33 cellular contexts compared by ENCODE assay signal in genomic region chr20:63541371-63541770, GRCh38. TPM values are rescaled to one million over a fixed set of nuclear protein-coding genes. Genes with fewer than 3 reads are reported as not detected.
"Had no signal": no experiment of that assay in that cellular context is flagged by ENCODE, and none has a peak within 500 bp of the region (broad histone marks: within the 10 kb centered on the region; RNA-seq: fewer than 3 reads in every experiment).

No MANE protein-coding gene starts in this region.

- H3K27me3 ChIP-seq: adrenal gland, MG63 had no signal

- ATAC-seq: activated CD8-positive, alpha-beta T cell treated with anti-CD3 and anti-CD28 coated beads for 36 hours; activated T-cell treated with anti-CD3 and anti-CD28 coated beads, Interleukin-2, amount 50 U/mL, for 72 hours; activated T-helper 17 cell treated with anti-CD3 and anti-CD28 coated beads, Interleukin-2, amount 50 U/mL, for 72 hours; PC-3 had no signal

- H3K4me3 Mint-ChIP-seq: activated CD4-positive, alpha-beta T cell treated with anti-CD3 and anti-CD28 coated beads, Interleukin-2, amount 10 ng/mL, durations not matched to agents 24 days and 14 days; activated CD8-positive, alpha-beta T cell treated with anti-CD3 and anti-CD28 coated beads for 36 hours; activated naive CD4-positive, alpha-beta T cell treated with anti-CD3 and anti-CD28 coated beads, Interleukin-2, amount 50 U/mL, for 24 hours; activated naive CD8-positive, alpha-beta T cell treated with anti-CD3 and anti-CD28 coated beads, Interleukin-2, amount 10 ng/mL, durations not matched to agents 7 days and 5 days; activated T-cell treated with anti-CD3 and anti-CD28 coated beads, Interleukin-2, amount 50 U/mL, for 72 hours; activated T-helper 17 cell treated with anti-CD3 and anti-CD28 coated beads, Interleukin-2, amount 50 U/mL, for 72 hours; brain had no signal

- H3K4me1 Mint-ChIP-seq: activated naive CD8-positive, alpha-beta T cell treated with anti-CD3 and anti-CD28 coated beads, Interleukin-2, amount 10 ng/mL, durations not matched to agents 7 days and 5 days had no signal

- H3K27ac ChIP-seq: adrenal gland had no signal

- H3K4me3 ChIP-seq: adrenal gland, MG63 had no signal

- FAIRE-seq: RCC 7860 had no signal

- DNase-seq: activated CD4-positive, alpha-beta T cell treated with anti-CD3 and anti-CD28 coated beads, Interleukin-2, amount 10 ng/mL, durations not matched to agents 24 days and 14 days; activated CD4-positive, alpha-beta T cell treated with anti-CD3 and anti-CD28 coated beads, Interleukin-2, amount 50 U/mL, for 4 hours; activated CD8-positive, alpha-beta T cell treated with anti-CD3 and anti-CD28 coated beads for 36 hours; activated effector memory CD4-positive, alpha-beta T cell treated with anti-CD3 and anti-CD28 coated beads, Interleukin-2, amount 50 U/mL, for 16 hours; activated naive CD4-positive, alpha-beta T cell treated with Interleukin-2 at 50 U/mL for 16 hours; activated naive CD8-positive, alpha-beta T cell treated with anti-CD3 and anti-CD28 coated beads, Interleukin-2, amount 10 ng/mL, durations not matched to agents 7 days and 5 days; activated T-cell treated with anti-CD3 and anti-CD28 coated beads, Interleukin-2, amount 50 U/mL, for 1 hour; activated T-cell treated with anti-CD3 and anti-CD28 coated beads, Interleukin-2, amount 50 U/mL, for 72 hours; central memory CD4-positive, alpha-beta T cell; Karpas-422; MG63; NCI-H1048; NCI-H1105 treated with DMSO at 0.1 percent for 48 hours; NCI-H1436; NCI-H1694; NCI-H1930; NCI-H2081 treated with DMSO at 0.1 percent for 48 hours; NCI-H345; NCI-H524 treated with DMSO at 0.1 percent for 48 hours; PC-3; Right ventricle myocardium superior; SW 1271; T-helper 1 cell; T-helper 2 cell; T-helper 9 cell had no signal

- H3K27me3 Mint-ChIP-seq: activated CD8-positive, alpha-beta T cell treated with anti-CD3 and anti-CD28 coated beads for 36 hours; activated naive CD4-positive, alpha-beta T cell treated with anti-CD3 and anti-CD28 coated beads, Interleukin-2, amount 50 U/mL, for 24 hours; activated naive CD8-positive, alpha-beta T cell treated with anti-CD3 and anti-CD28 coated beads, Interleukin-2, amount 10 ng/mL, durations not matched to agents 7 days and 5 days; activated T-helper 17 cell treated with anti-CD3 and anti-CD28 coated beads, Interleukin-2, amount 50 U/mL, for 72 hours had no signal

- H3K27ac Mint-ChIP-seq: activated CD4-positive, alpha-beta T cell treated with anti-CD3 and anti-CD28 coated beads, Interleukin-2, amount 10 ng/mL, durations not matched to agents 24 days and 14 days; activated CD8-positive, alpha-beta T cell treated with anti-CD3 and anti-CD28 coated beads for 36 hours; activated naive CD8-positive, alpha-beta T cell treated with anti-CD3 and anti-CD28 coated beads, Interleukin-2, amount 10 ng/mL, durations not matched to agents 7 days and 5 days; activated T-cell treated with anti-CD3 and anti-CD28 coated beads, Interleukin-2, amount 50 U/mL, for 72 hours; activated T-helper 17 cell treated with anti-CD3 and anti-CD28 coated beads, Interleukin-2, amount 50 U/mL, for 72 hours; brain had no signal

- H3K9me3 Mint-ChIP-seq: activated CD4-positive, alpha-beta T cell treated with anti-CD3 and anti-CD28 coated beads, Interleukin-2, amount 10 ng/mL, durations not matched to agents 24 days and 14 days; activated CD8-positive, alpha-beta T cell treated with anti-CD3 and anti-CD28 coated beads for 36 hours; activated naive CD4-positive, alpha-beta T cell treated with anti-CD3 and anti-CD28 coated beads, Interleukin-2, amount 50 U/mL, for 24 hours; activated naive CD8-positive, alpha-beta T cell treated with anti-CD3 and anti-CD28 coated beads, Interleukin-2, amount 10 ng/mL, durations not matched to agents 7 days and 5 days; activated T-cell treated with anti-CD3 and anti-CD28 coated beads, Interleukin-2, amount 50 U/mL, for 72 hours; activated T-helper 17 cell treated with anti-CD3 and anti-CD28 coated beads, Interleukin-2, amount 50 U/mL, for 72 hours; brain had no signal

RNA-seq across cellular contexts. Expression of gene PTK6, which starts 4.2 kb away (rescaled TPM):
- total RNA-seq: cerebellum had no signal

RNA-seq across cellular contexts. Expression of gene SRMS, which starts 6.2 kb away (rescaled TPM):
- total RNA-seq: activated CD4-positive, alpha-beta T cell treated with anti-CD3 and anti-CD28 coated beads, Interleukin-2, amount 10 ng/mL, durations not matched to agents 24 days and 14 days; activated CD8-positive, alpha-beta memory T cell treated with anti-CD3 and anti-CD28 coated beads for 36 hours; activated CD8-positive, alpha-beta T cell treated with anti-CD3 and anti-CD28 coated beads for 36 hours; activated naive CD8-positive, alpha-beta T cell treated with anti-CD3 and anti-CD28 coated beads, Interleukin-2, amount 10 ng/mL, durations not matched to agents 7 days and 5 days; activated T-cell treated with anti-CD3 and anti-CD28 coated beads, Interleukin-2, amount 50 U/mL, for 72 hours; activated T-helper 17 cell treated with anti-CD3 and anti-CD28 coated beads, Interleukin-2, amount 50 U/mL, for 72 hours; adrenal gland; cerebellum; NCI-H460; Right ventricle myocardium superior had no signal
- polyA plus RNA-seq: adrenal gland had no signal
